2 cellular contexts compared by ENCODE assay signal in the genomic region with DNA sequence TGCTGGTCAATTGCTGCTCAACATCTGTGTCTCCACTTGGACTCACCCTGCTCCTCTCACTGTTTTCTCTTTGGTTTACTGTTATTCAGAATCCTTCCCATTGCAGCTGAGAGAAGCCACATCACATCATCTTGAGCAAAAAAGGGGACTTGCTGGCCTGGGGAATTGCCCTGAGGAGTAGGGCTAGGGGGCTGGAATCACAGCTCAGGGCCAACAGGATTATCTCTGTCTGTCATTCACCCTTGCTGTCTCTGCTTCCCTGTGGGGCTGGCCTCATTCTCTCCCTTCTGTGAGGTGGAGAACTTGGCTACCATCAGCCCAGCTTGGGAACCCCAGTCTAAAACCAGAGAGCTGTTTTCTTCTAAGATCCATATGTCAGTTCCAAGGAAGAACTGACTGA.
TF ChIP-seq lines count a peak whose summit lies in the region.

No MANE protein-coding gene starts in this region.

TF ChIP-seq in SK-N-SH, 30 proteins besides CTCF, POLR2A, EP300 and RAD21 (continued from another document):
- TF ChIP-seq RXRA (IDR thresholded peaks at IDR 0.05; ENCODE audit: borderline replicate concordance, low read depth) (no peak), RFX5 (IDR thresholded peaks at IDR 0.05; ENCODE audit: low read length) (no peak), GABPA (IDR thresholded peaks at IDR 0.05; ENCODE audit: low read depth) (no peak), FOSL2 (IDR thresholded peaks at IDR 0.05; ENCODE audit: borderline replicate concordance, low read depth) (no peak), NFIC (IDR thresholded peaks at IDR 0.05; ENCODE audit: borderline replicate concordance) (no peak)
- TF ChIP-seq, protein P1, sequence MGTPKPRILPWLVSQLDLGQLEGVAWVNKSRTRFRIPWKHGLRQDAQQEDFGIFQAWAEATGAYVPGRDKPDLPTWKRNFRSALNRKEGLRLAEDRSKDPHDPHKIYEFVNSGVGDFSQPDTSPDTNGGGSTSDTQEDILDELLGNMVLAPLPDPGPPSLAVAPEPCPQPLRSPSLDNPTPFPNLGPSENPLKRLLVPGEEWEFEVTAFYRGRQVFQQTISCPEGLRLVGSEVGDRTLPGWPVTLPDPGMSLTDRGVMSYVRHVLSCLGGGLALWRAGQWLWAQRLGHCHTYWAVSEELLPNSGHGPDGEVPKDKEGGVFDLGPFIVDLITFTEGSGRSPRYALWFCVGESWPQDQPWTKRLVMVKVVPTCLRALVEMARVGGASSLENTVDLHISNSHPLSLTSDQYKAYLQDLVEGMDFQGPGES (IDR thresholded peaks at IDR 0.05; ENCODE audit: low read depth, low read length) = no peak

TF ChIP-seq in SK-N-SH treated with all-trans-retinoic acid at 6 μM for 48 hours, 23 proteins besides CTCF, POLR2A, EP300 and RAD21 (continued from another document):
- TF ChIP-seq ZC3H10 (CRISPR knock-in tag; IDR thresholded peaks at IDR 0.05) (no peak), ISL1 (CRISPR knock-in tag; IDR thresholded peaks at IDR 0.05) (no peak), GLIS3 (CRISPR knock-in tag; IDR thresholded peaks at IDR 0.05) (no peak), RARB (CRISPR knock-in tag; IDR thresholded peaks at IDR 0.05) (no peak)
